Comparison of ENCODE assay signal across 12 cellular contexts in the genomic region with DNA sequence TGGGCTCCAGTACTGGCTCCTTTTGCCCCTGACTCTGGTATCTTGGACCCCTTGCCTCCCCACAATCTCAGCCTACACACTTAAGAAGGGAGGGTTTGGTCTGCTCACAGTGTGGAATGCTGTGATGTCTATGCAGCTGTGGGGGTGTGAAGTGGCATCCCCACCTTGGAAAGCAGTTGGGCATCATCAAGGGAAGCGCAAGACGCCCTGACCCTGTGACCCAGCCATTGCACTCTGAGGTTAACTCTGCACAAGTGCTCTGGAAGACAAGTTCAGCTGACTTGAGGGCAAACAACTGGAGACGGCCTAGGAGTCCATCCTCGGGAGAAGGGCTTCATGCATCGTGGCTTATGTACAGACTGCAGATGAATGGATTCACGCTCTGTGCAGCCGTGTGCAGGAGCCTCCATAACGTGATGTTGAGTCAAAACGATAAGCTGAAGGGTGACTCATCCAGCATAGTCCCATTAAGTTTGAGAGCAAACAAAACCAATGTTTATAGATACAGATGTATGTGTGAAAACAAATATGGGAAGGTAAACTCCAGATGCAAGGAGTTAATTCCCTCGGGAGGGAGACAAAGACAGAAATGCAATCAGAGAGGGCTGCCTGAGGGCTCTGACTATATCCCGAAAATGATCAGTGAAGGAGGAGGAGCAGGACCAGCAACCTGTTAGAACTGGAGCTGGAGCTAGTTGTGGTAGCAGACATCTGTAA.
A peak's percentile ranks its signal among the peaks of the same experiment; 100 is the strongest.
DNase-seq lines count a peak whose midpoint lies in the region; ATAC-seq and TF ChIP-seq lines count a peak whose summit lies in the region.
"Had no signal": no experiment of that assay in that cellular context is flagged by ENCODE, and none has a peak within 500 bp of the region (broad histone marks: within the 10 kb centered on the region; RNA-seq: fewer than 3 reads in every experiment).

No MANE protein-coding gene starts in this region.

- no peaks in the 10 kb centered on the region for H3K4me1 Mint-ChIP-seq in T-helper 2 cell treated with Interferon-gamma antibody and Interleukin-4, amounts not matched to agents 5 μg/mL and 100 μg/mL, for 36 hours (ENCODE audit: low read depth)
- H3K4me1 Mint-ChIP-seq: central memory CD8-positive, alpha-beta T cell had no signal

- BruUV-seq in Panc1 (replicated peaks; lab: Mats Ljungman, UMichigan), result no TSS peak

- H3K4me3 ChIP-seq in Panc1 (ENCODE audit: low read depth in 2 of 2, low read length in 2 of 2), result no peak overlapping the region
- H3K4me3 ChIP-seq: upper lobe of left lung had no signal

- DNase-seq in ACHN (peak; percentile 24), GM04503 (ENCODE audit: low read depth) (peak; percentile 21), Panc1 (ENCODE audit: low read depth, low spot score) (no peak), fibroblast of peridontal ligament (ENCODE audit: extremely low read depth) (peak; percentile 10), OCI-M1 (lab: John Stamatoyannopoulos, UW) (no peak)
- DNase-seq in T-helper 2 cell treated with Interferon-gamma antibody and Interleukin-4, amounts not matched to agents 5 μg/mL and 100 μg/mL, for 36 hours (ENCODE audit: low spot score), result no peak
- DNase-seq: activated T-cell treated with anti-CD3 and anti-CD28 coated beads, Interleukin-2, amount 50 U/mL, for 48 hours; BE2C; upper lobe of left lung had no signal

- H3K27me3 Mint-ChIP-seq in T-helper 2 cell treated with Interferon-gamma antibody and Interleukin-4, amounts not matched to agents 5 μg/mL and 100 μg/mL, for 36 hours (ENCODE audit: low read depth), result peaks cover 8% of the 10 kb centered on the region

- peak; percentile 92 for ATAC-seq in Panc1
- ATAC-seq in HG03565 (IDR thresholded peaks at IDR 0.05; ENCODE audit: unreplicated experiment), result no peak
- ATAC-seq in GM19395 (IDR thresholded peaks at IDR 0.05; ENCODE audit: unreplicated experiment), result no peak

- H3K36me3 ChIP-seq in Panc1 (ENCODE audit: control insufficient read depth, insufficient read depth, low read length), result no peaks in the 10 kb centered on the region
- H3K36me3 ChIP-seq: BE2C, upper lobe of left lung had no signal

- CTCF ChIA-PET in Panc1 (lab: Charles Lee), result interaction anchor here (1.0 kb wide), 1 partner anchor 9 kb away, joined by 5 read pairs; no protein-coding TSS in a partner anchor

- H3K4me3 Mint-ChIP-seq in T-helper 2 cell treated with Interferon-gamma antibody and Interleukin-4, amounts not matched to agents 5 μg/mL and 100 μg/mL, for 36 hours, result no peak overlapping the region
- H3K4me3 Mint-ChIP-seq: central memory CD8-positive, alpha-beta T cell had no signal

- intact Hi-C loops in Panc1 (cut with micrococcal nuclease; ENCODE audit: unreplicated experiment), result no loop called here

- peak overlapping the region; percentile 85 for H3K27ac ChIP-seq in Panc1 (ENCODE audit: low read length)
- H3K27ac ChIP-seq: upper lobe of left lung had no signal

- H3K27ac Mint-ChIP-seq in T-helper 2 cell treated with Interferon-gamma antibody and Interleukin-4, amounts not matched to agents 5 μg/mL and 100 μg/mL, for 36 hours, result no peak overlapping the region

- H3K9me3 ChIP-seq in Panc1 (ENCODE audit: control insufficient read depth, insufficient read depth, low read depth, low read length), result no peaks in the 10 kb centered on the region
- H3K9me3 ChIP-seq: BE2C had no signal

- H3K4me1 ChIP-seq in Panc1 (ENCODE audit: control insufficient read depth, insufficient read depth, low read length), result peaks cover 55% of the 10 kb centered on the region
- H3K4me1 ChIP-seq: BE2C had no signal

- TF ChIP-seq CTCF in Panc1 (IDR thresholded peaks at IDR 0.05), result no peak

- in situ Hi-C loops in ACHN (cut with HindIII; ENCODE audit: low pct_ligation_motif_present, low pct_unique_long_range_greater_than_20kb, low sequenced_read_pairs), result no loop called here
- in situ Hi-C loops in Panc1 (cut with HindIII; ENCODE audit: low pct_unique_long_range_greater_than_20kb, low sequenced_read_pairs), result no loop called here

- POLR2A ChIA-PET in Panc1 (lab: Charles Lee), result no interaction called here

- no peaks in the 10 kb centered on the region for H3K27me3 ChIP-seq in Panc1 (ENCODE audit: control insufficient read depth, insufficient read depth, low read length)
- H3K27me3 ChIP-seq: BE2C, upper lobe of left lung had no signal

- no peaks in the 10 kb centered on the region for H3K9me3 Mint-ChIP-seq in T-helper 2 cell treated with Interferon-gamma antibody and Interleukin-4, amounts not matched to agents 5 μg/mL and 100 μg/mL, for 36 hours
- H3K9me3 Mint-ChIP-seq: central memory CD8-positive, alpha-beta T cell had no signal

- no peaks in the 10 kb centered on the region for H3K36me3 Mint-ChIP-seq in T-helper 2 cell treated with Interferon-gamma antibody and Interleukin-4, amounts not matched to agents 5 μg/mL and 100 μg/mL, for 36 hours (ENCODE audit: low read depth)

Comparison
In these comparisons a context has a peak if more than half of its experiments do, and no peak if none do; other contexts are left out.
1. DNase-seq: peak in ACHN (single experiment), GM04503 (single experiment) and fibroblast of peridontal ligament (single experiment); none in Panc1 (single experiment), T-helper 2 cell treated with Interferon-gamma antibody and Interleukin-4, amounts not matched to agents 5 μg/mL and 100 μg/mL, for 36 hours (single experiment) and OCI-M1 (single experiment).